In the genomic region with DNA sequence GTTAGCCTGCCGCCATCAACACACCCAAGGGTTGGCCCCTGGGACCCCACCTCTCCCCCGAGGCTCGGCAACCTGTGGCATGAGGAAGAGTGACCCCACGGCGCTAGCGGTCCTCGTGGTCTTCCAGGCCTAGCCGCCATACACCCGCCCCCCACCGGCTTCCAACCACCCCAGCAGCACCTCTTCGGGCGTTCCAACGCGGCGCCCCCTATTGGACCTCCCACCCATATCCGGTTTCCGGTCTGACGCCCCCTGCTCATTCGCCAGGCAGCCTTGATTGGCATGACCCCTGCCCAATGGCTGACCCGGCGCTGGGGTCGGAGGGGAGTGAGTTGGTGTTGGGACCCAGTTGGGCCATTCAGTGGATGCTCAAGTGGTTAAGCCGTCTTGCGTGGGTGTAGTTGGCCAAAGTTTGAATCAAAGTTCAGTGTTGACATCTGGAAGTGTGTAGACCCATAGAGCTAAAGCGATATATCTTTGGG, we compare ENCODE assay signal across 8 cellular contexts. TPM values are rescaled to one million over a fixed set of nuclear protein-coding genes. Genes with fewer than 3 reads are reported as not detected.
A peak's percentile ranks its signal among the peaks of the same experiment; 100 is the strongest.
DNase-seq lines count a peak whose midpoint lies in the region; ATAC-seq and TF ChIP-seq lines count a peak whose summit lies in the region.

A gene (minus strand): TSS at position 210 of the 482 bp plus-strand sequence.

- peak; percentile 92 for ATAC-seq in GM18511 (IDR thresholded peaks at IDR 0.05; ENCODE audit: unreplicated experiment)
- ATAC-seq in HG02938 (IDR thresholded peaks at IDR 0.05; ENCODE audit: unreplicated experiment) = peak; percentile 64
- peak; percentile 68 for ATAC-seq in gastroesophageal sphincter

- peaks cover 0 to 39% (median 8%) of the 10 kb centered on the region in 3 donors for H3K4me1 ChIP-seq in gastroesophageal sphincter
- no peaks in the 10 kb centered on the region for H3K4me1 ChIP-seq in ovary (ENCODE audit: insufficient read depth)
- no peaks in the 10 kb centered on the region for H3K4me1 ChIP-seq in testis

- no peak for TF ChIP-seq POLR2A in gastroesophageal sphincter (IDR thresholded peaks at IDR 0.05)
- TF ChIP-seq POLR2A in ovary (IDR thresholded peaks at IDR 0.05) = no peak
- no peak for TF ChIP-seq POLR2A in testis (IDR thresholded peaks at IDR 0.05)

- intact Hi-C loops in ovary (cut with DNase I) = loop anchor here in 1 of 4 donors (10.0 kb wide), 1 partner anchor 616 kb away; no protein-coding TSS in a partner anchor
- intact Hi-C loops in testis (cut with DNase I; ENCODE audit: low total_unique reads) = no loop called here

- TF ChIP-seq EP300 in gastroesophageal sphincter (IDR thresholded peaks at IDR 0.05) (no peak), ovary (IDR thresholded peaks at IDR 0.05) (no peak)

- H3K4me3 ChIP-seq in gastroesophageal sphincter (peak within 1 kb of the TSS; percentile 31 to 46), ovary (peak within 1 kb of the TSS; percentile 40), testis (peak within 1 kb of the TSS; percentile 44 to 62)

- H3K36me3 ChIP-seq in gastroesophageal sphincter (no peaks in the 10 kb centered on the region), ovary (no peaks in the 10 kb centered on the region), testis (ENCODE audit: low read depth, missing control alignments) (no peaks in the 10 kb centered on the region)

- WGBS in gastroesophageal sphincter (ENCODE audit: low coverage in 1 of 2), 2 donors = 32 to 49% methylated on average over 5 to 8 of the region's 25 CpGs
- WGBS in ovary, 3 donors = 52 to 64% (median 62%) methylated on average over 25 of the region's 25 CpGs
- whole genome bisulfite sequencing in testis, 2 donors = 19 to 34% methylated on average over 22 to 25 of the region's 25 CpGs

- peak; percentile 93 for DNase-seq in OCI-M1 (lab: John Stamatoyannopoulos, UW)
- peak; percentile 90 for DNase-seq in activated effector memory CD4-positive, alpha-beta T cell treated with anti-CD3 and anti-CD28 coated beads, Interleukin-2, amount 50 U/mL, for 16 hours
- peak in 4 of 5 donors; percentile 25 to 73 (median 56) for DNase-seq in ovary
- DNase-seq in testis = peak; percentile 93
- DNase-seq in NCI-H1048 (lab: John Stamatoyannopoulos, UW) = no peak

- H3K9me3 ChIP-seq in gastroesophageal sphincter (no peaks in the 10 kb centered on the region), ovary (no peaks in the 10 kb centered on the region), testis (no peaks in the 10 kb centered on the region)

- H3K27ac ChIP-seq in gastroesophageal sphincter (peak within 1 kb of the TSS in 1 of 4 donors; percentile 19), ovary (no peak within 1 kb of the TSS), testis (no peak within 1 kb of the TSS)

- peaks cover 77% of the 10 kb centered on the region for H3K27me3 ChIP-seq in gastroesophageal sphincter
- no peaks in the 10 kb centered on the region for H3K27me3 ChIP-seq in ovary
- no peaks in the 10 kb centered on the region for H3K27me3 ChIP-seq in testis

- TF ChIP-seq CTCF in gastroesophageal sphincter (IDR thresholded peaks at IDR 0.05) (peak in 1 of 4 experiments; percentile 23), ovary (IDR thresholded peaks at IDR 0.05) (no peak), testis (IDR thresholded peaks at IDR 0.05) (no peak)

RNA-seq across cellular contexts. Expression of the gene that starts here (rescaled TPM):
- total RNA-seq in gastroesophageal sphincter = under 1 TPM in 1 of 4 donors, not detected in 3; 0.19 TPM
- total RNA-seq in ovary = under 1 TPM in 5 of 7 donors, not detected in 2; 0.12 to 0.37 (median 0.18) TPM
- polyA plus RNA-seq in ovary = under 1 TPM; 0.10 to 0.22 TPM
- 1 to 10 TPM; 3.5 to 4.4 TPM for total RNA-seq in testis
- 1.1 TPM for polyA plus RNA-seq in testis (ENCODE audit: insufficient read depth, low read depth, low replicate concordance)

Comparison
In these comparisons a context has a peak if more than half of its experiments do, and no peak if none do; other contexts are left out.
1. Peak in ATAC-seq and H3K4me3 ChIP-seq in gastroesophageal sphincter; RNA of the gene not detected or under 1 TPM.
2. Peak in DNase-seq and H3K4me3 ChIP-seq in ovary; RNA of the gene not detected or under 1 TPM.